Comparison of ENCODE assay signal across 8 cellular contexts in genomic region chr12:48197549-48197966, GRCh38. TPM values are rescaled to one million over a fixed set of nuclear protein-coding genes. Genes with fewer than 3 reads are reported as not detected.
DNase-seq lines count a peak whose midpoint lies in the region; ATAC-seq, FAIRE-seq and TF ChIP-seq lines count a peak whose summit lies in the region.

No MANE protein-coding gene starts in this region.

- no peak for DNase-seq in activated CD8-positive, alpha-beta memory T cell treated with anti-CD3 and anti-CD28 coated beads, Interleukin-2, amount 10 ng/mL, durations not matched to agents 7 days and 5 days
- DNase-seq in activated CD8-positive, alpha-beta memory T cell treated with anti-CD3 and anti-CD28 coated beads for 24 hours = no peak
- peak; percentile 23 for DNase-seq in NOMO-1 treated with DMSO at 0.1 percent for 48 hours (lab: John Stamatoyannopoulos, UW; ENCODE audit: unreplicated experiment)
- DNase-seq in bronchial epithelial cell (ENCODE audit: low read depth) = peak; percentile 61
- DNase-seq in kidney glomerular epithelial cell (lab: John Stamatoyannopoulos, UW) = peak; percentile 70
- peak; percentile 31 for DNase-seq in stromal cell of bone marrow (ENCODE audit: low read depth)
- DNase-seq in LoVo (ENCODE audit: low spot score) = no peak

- peak; percentile 31 for TF ChIP-seq CTCF in bronchial epithelial cell (IDR thresholded peaks at IDR 0.05; ENCODE audit: insufficient read depth, low read length, severe bottlenecking)

- H3K27ac Mint-ChIP-seq in activated CD8-positive, alpha-beta memory T cell treated with anti-CD3 and anti-CD28 coated beads, Interleukin-2, amount 10 ng/mL, durations not matched to agents 7 days and 5 days = peak overlapping the region; percentile 96

- peaks cover 24% of the 10 kb centered on the region for H3K36me3 Mint-ChIP-seq in activated CD8-positive, alpha-beta memory T cell treated with anti-CD3 and anti-CD28 coated beads, Interleukin-2, amount 10 ng/mL, durations not matched to agents 7 days and 5 days

- no peaks in the 10 kb centered on the region for H3K27me3 ChIP-seq in bronchial epithelial cell (ENCODE audit: control insufficient read depth, insufficient read depth, low read length)

- no peak for FAIRE-seq in bronchial epithelial cell (lab: Jason Lieb, UNC)

- H3K9me3 Mint-ChIP-seq in activated CD8-positive, alpha-beta memory T cell treated with anti-CD3 and anti-CD28 coated beads, Interleukin-2, amount 10 ng/mL, durations not matched to agents 7 days and 5 days (ENCODE audit: low read depth) = peaks cover 2% of the 10 kb centered on the region

- CTCF ChIA-PET in activated CD8-positive, alpha-beta memory T cell treated with anti-CD3 and anti-CD28 coated beads, Interleukin-2, amount 10 ng/mL, durations not matched to agents 7 days and 5 days (lab: Charles Lee) = interaction anchor here (0.8 to 6.9 kb wide), 12 partner anchors 10 to 420 kb away, joined by 3 to 60 read pairs (median 3); partner anchors contain the start of genes CCDC184 and ZNF641

- peaks cover 35% of the 10 kb centered on the region for H3K4me1 Mint-ChIP-seq in activated CD8-positive, alpha-beta memory T cell treated with anti-CD3 and anti-CD28 coated beads, Interleukin-2, amount 10 ng/mL, durations not matched to agents 7 days and 5 days

- peak overlapping the region; percentile 82 for H3K4me3 ChIP-seq in bronchial epithelial cell (ENCODE audit: low read depth, low read length)

- no peaks in the 10 kb centered on the region for H3K36me3 ChIP-seq in bronchial epithelial cell (ENCODE audit: control insufficient read depth, insufficient read depth, low read length)

- H3K4me3 Mint-ChIP-seq in activated CD8-positive, alpha-beta memory T cell treated with anti-CD3 and anti-CD28 coated beads, Interleukin-2, amount 10 ng/mL, durations not matched to agents 7 days and 5 days = peak overlapping the region; percentile 84

- ATAC-seq in activated CD8-positive, alpha-beta memory T cell treated with anti-CD3 and anti-CD28 coated beads, Interleukin-2, amount 10 ng/mL, durations not matched to agents 7 days and 5 days = peak; percentile 21
- ATAC-seq in HG02840 (IDR thresholded peaks at IDR 0.05; ENCODE audit: low FRiP score, unreplicated experiment) = peak; percentile 14

- peaks cover 25% of the 10 kb centered on the region for H3K27me3 Mint-ChIP-seq in activated CD8-positive, alpha-beta memory T cell treated with anti-CD3 and anti-CD28 coated beads, Interleukin-2, amount 10 ng/mL, durations not matched to agents 7 days and 5 days

RNA-seq across cellular contexts. Expression of gene OR10AD1, which starts 5.5 kb away (rescaled TPM):
- not detected for total RNA-seq in activated CD8-positive, alpha-beta memory T cell treated with anti-CD3 and anti-CD28 coated beads, Interleukin-2, amount 10 ng/mL, durations not matched to agents 7 days and 5 days
- not detected in 2 replicates for total RNA-seq in bronchial epithelial cell

RNA-seq across cellular contexts. Expression of gene CCDC184, which starts 14.1 kb away (rescaled TPM):
- under 1 TPM; 0.32 to 0.63 TPM for total RNA-seq in activated CD8-positive, alpha-beta memory T cell treated with anti-CD3 and anti-CD28 coated beads, Interleukin-2, amount 10 ng/mL, durations not matched to agents 7 days and 5 days
- total RNA-seq in bronchial epithelial cell = not detected in 2 replicates

RNA-seq across cellular contexts. Expression of gene ASB8, which starts 40.2 kb away (rescaled TPM):
- 10 to 100 TPM; 40.2 to 43.1 TPM for total RNA-seq in activated CD8-positive, alpha-beta memory T cell treated with anti-CD3 and anti-CD28 coated beads, Interleukin-2, amount 10 ng/mL, durations not matched to agents 7 days and 5 days
- total RNA-seq in bronchial epithelial cell = 9.5 and 17.3 TPM in 2 replicates

Comparison
In these comparisons a context has a peak if more than half of its experiments do, and no peak if none do; other contexts are left out.
1. DNase-seq: peak in NOMO-1 treated with DMSO at 0.1 percent for 48 hours (single experiment), bronchial epithelial cell (single experiment), kidney glomerular epithelial cell (single experiment) and stromal cell of bone marrow (single experiment); none in activated CD8-positive, alpha-beta memory T cell treated with anti-CD3 and anti-CD28 coated beads, Interleukin-2, amount 10 ng/mL, durations not matched to agents 7 days and 5 days (single experiment), activated CD8-positive, alpha-beta memory T cell treated with anti-CD3 and anti-CD28 coated beads for 24 hours (single experiment) and LoVo (single experiment).